Comparison of ENCODE assay signal across 1 cellular context in genomic region chr3:152050782-152051405, GRCh38.
TF ChIP-seq lines count a peak whose summit lies in the region.

No MANE protein-coding gene starts in this region.

TF ChIP-seq in K562, 482 proteins besides CTCF, POLR2A, EP300 and RAD21:
- no peak for TF ChIP-seq XRCC4 (IDR thresholded peaks at IDR 0.05; ENCODE audit: extremely low read depth, insufficient read depth, insufficient read length)
- no peak for TF ChIP-seq ZC3H4 (CRISPR knock-in tag; IDR thresholded peaks at IDR 0.05; ENCODE audit: borderline replicate concordance)
